ENCODE assay signal across 21 cellular contexts in the genomic region with DNA sequence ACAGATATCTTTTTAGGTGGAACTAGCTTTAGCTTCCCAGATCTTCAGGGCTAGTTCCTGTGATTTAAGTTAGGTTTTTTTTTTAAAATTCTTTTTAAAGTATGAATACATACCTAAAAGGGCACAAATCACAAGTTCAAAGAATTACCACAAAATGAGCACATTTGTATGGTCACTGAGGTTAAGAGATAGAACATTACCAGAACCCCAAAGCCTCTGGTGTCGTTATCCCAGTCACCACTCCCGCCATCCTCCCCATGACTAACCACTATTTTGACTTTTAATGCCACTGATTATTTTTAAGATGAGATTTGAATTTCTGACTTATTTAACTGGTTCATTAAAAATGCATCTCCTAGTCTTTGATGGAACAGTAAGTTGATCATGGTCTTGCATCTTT. TPM values are rescaled to one million over a fixed set of nuclear protein-coding genes. Genes with fewer than 3 reads are reported as not detected.
DNase-seq lines count a peak whose midpoint lies in the region; ATAC-seq, FAIRE-seq and TF ChIP-seq lines count a peak whose summit lies in the region.
"Had no signal": no experiment of that assay in that cellular context is flagged by ENCODE, and none has a peak within 500 bp of the region (broad histone marks: within the 10 kb centered on the region; RNA-seq: fewer than 3 reads in every experiment).

No MANE protein-coding gene starts in this region.

- H3K9ac ChIP-seq in astrocyte (ENCODE audit: low read length), result no peak overlapping the region

- H3K4me3 ChIP-seq in NB4 (ENCODE audit: low read depth, low read length) (peak overlapping the region; percentile 79), astrocyte (ENCODE audit: insufficient read depth, low read depth, low read length) (no peak overlapping the region), retinal pigment epithelial cell (ENCODE audit: low read length) (peak overlapping the region; percentile 93)
- H3K4me3 ChIP-seq: PC-9, skin epidermis had no signal

- H4K20me1 ChIP-seq in astrocyte (ENCODE audit: insufficient read depth, low read length), result peaks cover 77% of the 10 kb centered on the region

- no peaks in the 10 kb centered on the region for H3K9me3 Mint-ChIP-seq in activated CD4-positive, alpha-beta T cell treated with anti-CD3 and anti-CD28 coated beads, Interleukin-2, amount 10 ng/mL, durations not matched to agents 24 days and 14 days
- H3K9me3 Mint-ChIP-seq in astrocyte (ENCODE audit: unreplicated experiment), result no peaks in the 10 kb centered on the region

- H3K36me3 ChIP-seq in astrocyte (ENCODE audit: insufficient read depth, low read length), result peaks cover 13% of the 10 kb centered on the region

- peak overlapping the region; percentile 72 for H3K27ac Mint-ChIP-seq in activated CD4-positive, alpha-beta T cell treated with anti-CD3 and anti-CD28 coated beads, Interleukin-2, amount 10 ng/mL, durations not matched to agents 24 days and 14 days
- H3K27ac Mint-ChIP-seq in astrocyte (ENCODE audit: unreplicated experiment), result no peak overlapping the region

- ATAC-seq in GM18861 (IDR thresholded peaks at IDR 0.05; ENCODE audit: unreplicated experiment) (no peak), HG03432 (IDR thresholded peaks at IDR 0.05; ENCODE audit: unreplicated experiment) (no peak)
- ATAC-seq: esophagus mucosa, HCT116 had no signal

- DNase-seq in activated CD4-positive, alpha-beta T cell treated with anti-CD3 and anti-CD28 coated beads, Interleukin-2, amount 10 ng/mL, durations not matched to agents 24 days and 14 days, result no peak
- DNase-seq in activated CD4-positive, alpha-beta T cell treated with anti-CD3 and anti-CD28 coated beads, Interleukin-2, amount 50 U/mL, for 48 hours, result no peak
- DNase-seq in NB4 (ENCODE audit: low read depth) (no peak), astrocyte (ENCODE audit: low read depth) (no peak), retinal pigment epithelial cell (ENCODE audit: low read depth) (no peak)
- DNase-seq in activated effector memory CD4-positive, alpha-beta T cell treated with Interleukin-2 at 50 U/mL for 16 hours, result no peak
- DNase-seq: MM.1S; NCI-H187 treated with DMSO at 0.1 percent for 48 hours; NCI-H524 treated with DMSO at 0.1 percent for 48 hours; nucleus accumbens; PC-9; stimulated activated naive CD4-positive, alpha-beta T cell had no signal

- no peak overlapping the region for H3K4me2 ChIP-seq in astrocyte (ENCODE audit: low read length)
- H3K4me2 ChIP-seq: PC-9 had no signal

- peaks cover 92% of the 10 kb centered on the region for H3K79me2 ChIP-seq in astrocyte (ENCODE audit: insufficient read depth, low read length)

- H2AFZ ChIP-seq in astrocyte (ENCODE audit: low read depth, low read length), result no peak overlapping the region
- H2AFZ ChIP-seq: PC-9 had no signal

- TF ChIP-seq CTCF in NB4 (IDR thresholded peaks at IDR 0.05; ENCODE audit: low read depth, low read length) (no peak), astrocyte (IDR thresholded peaks at IDR 0.05; ENCODE audit: insufficient read depth, low read depth, low read length) (no peak), retinal pigment epithelial cell (conservative IDR thresholded peaks at IDR 0.05; ENCODE audit: low read depth, low read length) (no peak)

- H3K9me3 ChIP-seq in astrocyte (ENCODE audit: insufficient read depth, low read depth, low read length), result no peaks in the 10 kb centered on the region

- peak overlapping the region; percentile 97 for H3K4me3 Mint-ChIP-seq in activated CD4-positive, alpha-beta T cell treated with anti-CD3 and anti-CD28 coated beads, Interleukin-2, amount 10 ng/mL, durations not matched to agents 24 days and 14 days
- peak overlapping the region; percentile 97 for H3K4me3 Mint-ChIP-seq in astrocyte (ENCODE audit: unreplicated experiment)

- TF ChIP-seq POLR2A in NB4 (IDR thresholded peaks at IDR 0.05; ENCODE audit: extremely low read depth, insufficient read length), result no peak

- no peak overlapping the region for H3K27ac ChIP-seq in astrocyte (ENCODE audit: low read depth, low read length)
- H3K27ac ChIP-seq: PC-9, skin epidermis had no signal

- peaks cover 15% of the 10 kb centered on the region for H3K4me1 ChIP-seq in astrocyte (ENCODE audit: insufficient read depth, low read length)

- no peaks in the 10 kb centered on the region for H3K27me3 Mint-ChIP-seq in activated CD4-positive, alpha-beta T cell treated with anti-CD3 and anti-CD28 coated beads, Interleukin-2, amount 10 ng/mL, durations not matched to agents 24 days and 14 days
- H3K27me3 Mint-ChIP-seq in astrocyte (ENCODE audit: low read depth, unreplicated experiment), result no peaks in the 10 kb centered on the region

- H3K36me3 Mint-ChIP-seq in activated CD4-positive, alpha-beta T cell treated with anti-CD3 and anti-CD28 coated beads, Interleukin-2, amount 10 ng/mL, durations not matched to agents 24 days and 14 days (ENCODE audit: low read depth), result peaks cover 69% of the 10 kb centered on the region
- H3K36me3 Mint-ChIP-seq in astrocyte (ENCODE audit: low read depth, unreplicated experiment), result peaks cover 4% of the 10 kb centered on the region

- no peak for FAIRE-seq in astrocyte (lab: Jason Lieb, UNC)
- FAIRE-seq: GM12892, HTR-8/SVneo, keratinocyte, TTC549 had no signal

- no peaks in the 10 kb centered on the region for H3K27me3 ChIP-seq in astrocyte (ENCODE audit: insufficient read depth, low read length)

- peaks cover 20% of the 10 kb centered on the region for H3K4me1 Mint-ChIP-seq in activated CD4-positive, alpha-beta T cell treated with anti-CD3 and anti-CD28 coated beads, Interleukin-2, amount 10 ng/mL, durations not matched to agents 24 days and 14 days
- peaks cover 23% of the 10 kb centered on the region for H3K4me1 Mint-ChIP-seq in astrocyte (ENCODE audit: low read depth, unreplicated experiment)

- intact Hi-C loops in activated CD4-positive, alpha-beta T cell treated with anti-CD3 and anti-CD28 coated beads, Interleukin-2, amount 10 ng/mL, durations not matched to agents 24 days and 14 days (cut with micrococcal nuclease), result loop anchor here (2.0 to 10.0 kb wide), 7 partner anchors 13 to 1935 kb away; partner anchors contain the start of genes CYSLTR1, P2RY10, PBDC1 and RTL3

RNA-seq across cellular contexts. Expression of gene PGK1, which starts 5.4 kb away (rescaled TPM):
- total RNA-seq in activated CD4-positive, alpha-beta T cell treated with anti-CD3 and anti-CD28 coated beads, Interleukin-2, amount 10 ng/mL, durations not matched to agents 24 days and 14 days, result 1,039 and 1,063 TPM in 2 replicates
- total RNA-seq in astrocyte, result 606 and 665 TPM in 2 replicates

RNA-seq across cellular contexts. Expression of gene TAF9B, which starts 30.0 kb away (rescaled TPM):
- 14.6 and 16.1 TPM in 2 replicates for total RNA-seq in activated CD4-positive, alpha-beta T cell treated with anti-CD3 and anti-CD28 coated beads, Interleukin-2, amount 10 ng/mL, durations not matched to agents 24 days and 14 days
- 7.3 and 9.3 TPM in 2 replicates for total RNA-seq in astrocyte
